In the genomic region with DNA sequence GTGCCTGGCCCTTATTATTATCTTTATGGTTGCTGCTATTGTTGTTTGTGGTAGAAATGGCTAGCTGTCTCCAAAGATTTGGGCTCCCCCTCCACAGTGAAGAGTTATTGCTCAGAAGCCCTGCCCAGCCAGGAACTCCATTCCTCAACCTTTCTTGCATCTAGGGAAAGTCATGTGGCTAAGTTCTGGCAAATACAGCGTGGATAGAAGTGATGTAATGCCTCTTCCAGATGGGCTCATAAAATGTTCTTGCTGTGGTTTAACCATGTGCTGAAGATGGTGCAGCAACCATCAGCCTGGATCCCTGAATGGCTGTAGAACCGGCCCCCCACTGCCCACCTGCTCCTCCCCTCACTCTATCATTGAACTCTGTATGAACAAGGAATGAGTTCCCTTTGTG, we compare ENCODE assay signal across 37 cellular contexts.
A peak's percentile ranks its signal among the peaks of the same experiment; 100 is the strongest.
DNase-seq lines count a peak whose midpoint lies in the region; ATAC-seq, FAIRE-seq and TF ChIP-seq lines count a peak whose summit lies in the region.
"Had no signal": no experiment of that assay in that cellular context is flagged by ENCODE, and none has a peak within 500 bp of the region (broad histone marks: within the 10 kb centered on the region; RNA-seq: fewer than 3 reads in every experiment).

No MANE protein-coding gene starts in this region.

- H3K27ac ChIP-seq in IMR-90 (ENCODE audit: insufficient read depth, low read length) (no peak overlapping the region), mesenchymal stem cell (ENCODE audit: low read length, poor library complexity, severe bottlenecking) (no peak overlapping the region), small intestine (ENCODE audit: low read depth in 1 of 2, low read length in 1 of 2) (no peak overlapping the region)
- H3K27ac ChIP-seq: BLaER1 treated with 17β-estradiol and CSF1 and Interleukin-3, amounts not matched to agents 10 nM and 100 nM; esophagus muscularis mucosa; prostate gland; right lobe of liver; SK-N-MC had no signal

- H2AK5ac ChIP-seq in IMR-90 (ENCODE audit: low read depth, low read length) (no peak overlapping the region), mesenchymal stem cell (ENCODE audit: low read length, severe bottlenecking) (no peak overlapping the region)

- intact Hi-C loops in IMR-90 (cut with micrococcal nuclease), result no loop called here
- intact Hi-C loops in activated T-helper 2 cell treated with anti-CD3 and anti-CD28 coated beads, Interferon-gamma antibody, Interleukin-2, Interleukin-4, amounts not matched to agents 10 μg/mL and 5 μg/mL and 100 μg/mL, durations not matched to agents 14 hours and 24 hours and 36 hours (cut with micrococcal nuclease), result loop anchor here (5.0 to 10.0 kb wide), 3 partner anchors 327 to 921 kb away; a partner anchor contains a TSS

- no peak overlapping the region for H3K23ac ChIP-seq in IMR-90 (ENCODE audit: low read depth, low read length)
- no peak overlapping the region for H3K23ac ChIP-seq in mesenchymal stem cell (ENCODE audit: low read length in 2 of 2)

- dilution Hi-C loops in IMR-90 (cut with HindIII; ENCODE audit: low sequenced_read_pairs, unreplicated experiment), result no loop called here

- no peak overlapping the region for H2AK9ac ChIP-seq in IMR-90 (replicated peaks; ENCODE audit: low read depth, low read length, poor library complexity)

- peaks cover 28% of the 10 kb centered on the region for H3K4me1 Mint-ChIP-seq in activated T-helper 2 cell treated with anti-CD3 and anti-CD28 coated beads, Interferon-gamma antibody, Interleukin-2, Interleukin-4, amounts not matched to agents 10 μg/mL and 5 μg/mL and 100 μg/mL, durations not matched to agents 14 hours and 24 hours and 36 hours (ENCODE audit: low read depth)
- H3K4me1 Mint-ChIP-seq: naive B cell had no signal

- H4K8ac ChIP-seq in IMR-90 (ENCODE audit: low read depth in 2 of 2, low read length in 2 of 2) (no peak overlapping the region), mesenchymal stem cell (ENCODE audit: low read length) (no peak overlapping the region)

- H3K9me3 ChIP-seq in IMR-90 (ENCODE audit: control insufficient read depth, insufficient read depth, low read length) (no peaks in the 10 kb centered on the region), mesenchymal stem cell (ENCODE audit: control insufficient read depth, low read length) (no peaks in the 10 kb centered on the region), small intestine (ENCODE audit: control insufficient read depth, low read depth) (no peaks in the 10 kb centered on the region)
- H3K9me3 ChIP-seq: esophagus muscularis mucosa, MG63, prostate gland, right lobe of liver had no signal

- no peak overlapping the region for H3K4me3 Mint-ChIP-seq in activated T-helper 2 cell treated with anti-CD3 and anti-CD28 coated beads, Interferon-gamma antibody, Interleukin-2, Interleukin-4, amounts not matched to agents 10 μg/mL and 5 μg/mL and 100 μg/mL, durations not matched to agents 14 hours and 24 hours and 36 hours (ENCODE audit: low read depth)
- H3K4me3 Mint-ChIP-seq: activated B cell treated with CpG ODN at 0.5 μM for 24 hours; activated CD8-positive, alpha-beta memory T cell treated with anti-CD3 and anti-CD28 coated beads, Interleukin-2, amount 10 ng/mL, durations not matched to agents 7 days and 5 days; activated T-cell treated with anti-CD3 and anti-CD28 coated beads, Interleukin-2, amount 50 U/mL, for 4 hours; naive B cell had no signal

- H3K4ac ChIP-seq in IMR-90 (ENCODE audit: low read depth, low read length) (no peak overlapping the region), mesenchymal stem cell (ENCODE audit: low read depth in 1 of 2, low read length in 2 of 2) (no peak overlapping the region)

- H3K9ac ChIP-seq in IMR-90 (ENCODE audit: low read depth, low read length) (no peak overlapping the region), mesenchymal stem cell (ENCODE audit: low read length) (no peak overlapping the region)
- H3K9ac ChIP-seq: BLaER1 treated with 17β-estradiol and CSF1 and Interleukin-3, amounts not matched to agents 10 nM and 100 nM had no signal

- CTCF ChIA-PET in IMR-90 (lab: Yijun Ruan, JAX), result no interaction called here

- BruUV-seq in IMR-90 (replicated peaks; lab: Mats Ljungman, UMichigan), result no TSS peak

- in situ Hi-C loops in IMR-90 (cut with MboI; ENCODE audit: low sequenced_read_pairs), result no loop called here

- no peaks in the 10 kb centered on the region for H3K36me3 Mint-ChIP-seq in activated T-helper 2 cell treated with anti-CD3 and anti-CD28 coated beads, Interferon-gamma antibody, Interleukin-2, Interleukin-4, amounts not matched to agents 10 μg/mL and 5 μg/mL and 100 μg/mL, durations not matched to agents 14 hours and 24 hours and 36 hours (ENCODE audit: low read depth)
- H3K36me3 Mint-ChIP-seq: activated CD8-positive, alpha-beta memory T cell treated with anti-CD3 and anti-CD28 coated beads, Interleukin-2, amount 10 ng/mL, durations not matched to agents 7 days and 5 days; naive B cell had no signal

- peaks cover 16% of the 10 kb centered on the region for H3K9me1 ChIP-seq in IMR-90 (ENCODE audit: insufficient read depth, low read length)

- no peak overlapping the region for H4K5ac ChIP-seq in IMR-90 (ENCODE audit: low read depth, low read length)

- peaks cover 3% of the 10 kb centered on the region; the same call in 1 of the 2 replicates for H4K20me1 ChIP-seq in IMR-90 (ENCODE audit: insufficient read depth, low read length)
- H4K20me1 ChIP-seq: BLaER1 treated with 17β-estradiol and CSF1 and Interleukin-3, amounts not matched to agents 10 nM and 100 nM had no signal

- no peak overlapping the region for H2BK20ac ChIP-seq in IMR-90 (ENCODE audit: low read depth, low read length)

- H3K4me2 ChIP-seq in IMR-90 (ENCODE audit: low read depth, low read length), result no peak overlapping the region
- H3K4me2 ChIP-seq in mesenchymal stem cell (ENCODE audit: low read length, poor library complexity, severe bottlenecking), result no peak overlapping the region
- H3K4me2 ChIP-seq: BLaER1 treated with 17β-estradiol and CSF1 and Interleukin-3, amounts not matched to agents 10 nM and 100 nM had no signal

- no peak overlapping the region for H2BK12ac ChIP-seq in mesenchymal stem cell (ENCODE audit: low read length in 2 of 2)

- ATAC-seq in IMR-90 (ENCODE audit: low read depth), result no peak
- no peak for ATAC-seq in HG02970 (IDR thresholded peaks at IDR 0.05; ENCODE audit: low FRiP score, unreplicated experiment)
- ATAC-seq in GM18517 (IDR thresholded peaks at IDR 0.05; ENCODE audit: unreplicated experiment), result no peak
- ATAC-seq: activated CD8-positive, alpha-beta memory T cell treated with anti-CD3 and anti-CD28 coated beads, Interleukin-2, amount 10 ng/mL, durations not matched to agents 7 days and 5 days; activated T-cell treated with anti-CD3 and anti-CD28 coated beads, Interleukin-2, amount 50 U/mL, for 4 hours; PC-3; right lobe of liver had no signal

- H2BK5ac ChIP-seq in IMR-90 (ENCODE audit: low read depth, low read length, poor library complexity, severe bottlenecking) (no peak overlapping the region), mesenchymal stem cell (ENCODE audit: low read depth, low read length, poor library complexity, severe bottlenecking) (no peak overlapping the region)

- no peak overlapping the region for H2BK120ac ChIP-seq in IMR-90 (ENCODE audit: low read depth, low read length)
- no peak overlapping the region for H2BK120ac ChIP-seq in mesenchymal stem cell (ENCODE audit: low read depth, low read length)

- H3K36me3 ChIP-seq in IMR-90 (ENCODE audit: control insufficient read depth, insufficient read depth, low read length), result no peaks in the 10 kb centered on the region
- no peaks in the 10 kb centered on the region for H3K36me3 ChIP-seq in mesenchymal stem cell (ENCODE audit: control insufficient read depth in 1 of 2, insufficient read depth in 2 of 2, low read depth in 1 of 2, low read length in 2 of 2)
- no peaks in the 10 kb centered on the region for H3K36me3 ChIP-seq in small intestine (ENCODE audit: control insufficient read depth in 2 of 2, insufficient read depth in 2 of 2, low read length in 2 of 2)
- H3K36me3 ChIP-seq: BLaER1 treated with 17β-estradiol and CSF1 and Interleukin-3, amounts not matched to agents 10 nM and 100 nM; esophagus muscularis mucosa; MG63; prostate gland; right lobe of liver had no signal

- H3K4me1 ChIP-seq in IMR-90 (ENCODE audit: control insufficient read depth, insufficient read depth, low read length), result peaks cover 8% of the 10 kb centered on the region
- peaks cover 8% of the 10 kb centered on the region for H3K4me1 ChIP-seq in mesenchymal stem cell (ENCODE audit: control insufficient read depth, insufficient read depth, low read depth, low read length)
- H3K4me1 ChIP-seq in small intestine (ENCODE audit: control insufficient read depth in 2 of 2, insufficient read depth in 1 of 2, low read depth in 1 of 2, low read length in 1 of 2), result peaks cover 0 to 7% of the 10 kb centered on the region in 2 donors
- H3K4me1 ChIP-seq: prostate gland had no signal

- H3K9me3 Mint-ChIP-seq in activated T-helper 2 cell treated with anti-CD3 and anti-CD28 coated beads, Interferon-gamma antibody, Interleukin-2, Interleukin-4, amounts not matched to agents 10 μg/mL and 5 μg/mL and 100 μg/mL, durations not matched to agents 14 hours and 24 hours and 36 hours, result no peaks in the 10 kb centered on the region
- H3K9me3 Mint-ChIP-seq: activated B cell treated with CpG ODN at 0.5 μM for 24 hours; activated T-cell treated with anti-CD3 and anti-CD28 coated beads, Interleukin-2, amount 50 U/mL, for 4 hours; naive B cell had no signal

- H3K18ac ChIP-seq in IMR-90 (ENCODE audit: low read depth, low read length), result no peak overlapping the region
- peak overlapping the region in 1 of 2 experiments; percentile 49 for H3K18ac ChIP-seq in mesenchymal stem cell (ENCODE audit: low read depth in 1 of 2, low read length in 2 of 2)

- H3K27me3 ChIP-seq in IMR-90 (ENCODE audit: control insufficient read depth, insufficient read depth, low read length) (peaks cover 7% of the 10 kb centered on the region), mesenchymal stem cell (ENCODE audit: control insufficient read depth in 1 of 2, insufficient read depth in 1 of 2, low read length in 2 of 2) (peaks cover 0 to 15% of the 10 kb centered on the region in 2 experiments), small intestine (ENCODE audit: control insufficient read depth in 2 of 2, insufficient read depth in 2 of 2, low read length in 2 of 2) (no peaks in the 10 kb centered on the region)
- H3K27me3 ChIP-seq: BLaER1 treated with 17β-estradiol and CSF1 and Interleukin-3, amounts not matched to agents 10 nM and 100 nM; MG63; right lobe of liver had no signal

- TF ChIP-seq POLR2A in IMR-90 (IDR thresholded peaks at IDR 0.05; ENCODE audit: low read depth, low read length), result no peak

- no peak overlapping the region for H3K56ac ChIP-seq in IMR-90 (ENCODE audit: extremely low read depth, insufficient read depth, low read length)

- H2BK15ac ChIP-seq in IMR-90 (ENCODE audit: low read depth, low read length) (no peak overlapping the region), mesenchymal stem cell (ENCODE audit: low read depth, poor library complexity, severe bottlenecking) (no peak overlapping the region)

- no peak overlapping the region for H3K14ac ChIP-seq in IMR-90 (replicated peaks; ENCODE audit: low read depth, low read length)
- H3K14ac ChIP-seq in mesenchymal stem cell (ENCODE audit: low read length in 2 of 2), result no peak overlapping the region

- no peak overlapping the region for H3K27ac Mint-ChIP-seq in activated T-helper 2 cell treated with anti-CD3 and anti-CD28 coated beads, Interferon-gamma antibody, Interleukin-2, Interleukin-4, amounts not matched to agents 10 μg/mL and 5 μg/mL and 100 μg/mL, durations not matched to agents 14 hours and 24 hours and 36 hours
- H3K27ac Mint-ChIP-seq: activated B cell treated with CpG ODN at 0.5 μM for 24 hours; activated CD8-positive, alpha-beta memory T cell treated with anti-CD3 and anti-CD28 coated beads, Interleukin-2, amount 10 ng/mL, durations not matched to agents 7 days and 5 days; naive B cell had no signal

- POLR2A ChIA-PET in IMR-90 (lab: Charles Lee; ENCODE audit: unreplicated experiment), result no interaction called here

- H2AFZ ChIP-seq in IMR-90 (replicated peaks; ENCODE audit: low read length, poor library complexity) (no peak overlapping the region), mesenchymal stem cell (ENCODE audit: low read depth, low read length) (no peak overlapping the region)

- H4K91ac ChIP-seq in IMR-90 (ENCODE audit: insufficient read depth, low read depth, low read length), result no peak overlapping the region
- no peak overlapping the region for H4K91ac ChIP-seq in mesenchymal stem cell (ENCODE audit: low read length)

- no peak for FAIRE-seq in small intestine (lab: Jason Lieb, UNC)
- FAIRE-seq: GM19239, H1, HTR-8/SVneo, kidney had no signal

- no peak for TF ChIP-seq CTCF in IMR-90 (conservative IDR thresholded peaks at IDR 0.05; ENCODE audit: low read depth, low read length)

- no CpG with 5 or more reads among the region's 2 CpGs for WGBS in IMR-90 (ENCODE audit: extremely low coverage in 2 of 2, insufficient read length in 1 of 2), 2 experiments
- 85% methylated on average over 2 of the region's 2 CpGs for WGBS in mesenchymal stem cell
- WGBS in small intestine, 3 donors, result 76 to 89% (median 78%) methylated on average over 2 of the region's 2 CpGs

- H3K4me3 ChIP-seq in IMR-90 (ENCODE audit: insufficient read depth, low read depth, low read length) (no peak overlapping the region), mesenchymal stem cell (ENCODE audit: insufficient read depth in 1 of 2, low read depth in 1 of 2, low read length in 2 of 2) (no peak overlapping the region), small intestine (ENCODE audit: low read depth in 1 of 2, low read length in 2 of 2) (no peak overlapping the region)
- H3K4me3 ChIP-seq: BLaER1 treated with 17β-estradiol and CSF1 and Interleukin-3, amounts not matched to agents 10 nM and 100 nM; esophagus muscularis mucosa; MG63; prostate gland; right lobe of liver; SK-N-MC had no signal

- peak; percentile 50 for DNase-seq in EL
- DNase-seq in IMR-90, result peak; percentile 50
- DNase-seq in fibroblast of gingiva (ENCODE audit: low read depth), result peak; percentile 57
- DNase-seq in mesenchymal stem cell, result peak; percentile 18
- DNase-seq in activated T-helper 2 cell treated with anti-CD3 and anti-CD28 coated beads, Interferon-gamma antibody, Interleukin-2, Interleukin-4, amounts not matched to agents 10 μg/mL and 5 μg/mL and 100 μg/mL, durations not matched to agents 14 hours and 24 hours and 36 hours (ENCODE audit: low spot score), result no peak
- DNase-seq in small intestine, result no peak
- DNase-seq: ACHN; activated B cell treated with CpG ODN at 0.5 μM for 24 hours; activated CD8-positive, alpha-beta memory T cell treated with anti-CD3 and anti-CD28 coated beads, Interleukin-2, amount 10 ng/mL, durations not matched to agents 7 days and 5 days; activated naive CD4-positive, alpha-beta T cell treated with Interleukin-2 at 50 U/mL for 16 hours; activated T-cell treated with anti-CD3 and anti-CD28 coated beads, Interleukin-2, amount 50 U/mL, for 4 hours; cerebellar nuclear complex; COR-L47; GF-D8; head of caudate nucleus; KBM-7; kidney; MG63; midbrain; naive B cell; NCI-H1105 treated with DMSO at 0.1 percent for 48 hours; NCI-H2081; NCI-H345; NCI-H69; PC-3; right lobe of liver; stimulated activated CD4-positive, alpha-beta T cell treated with anti-CD3 and anti-CD28 coated beads, Interleukin-4, amount 100 ng/mL, for 4 hours; trophoblast cell had no signal

- no peak for TF ChIP-seq RAD21 in IMR-90 (IDR thresholded peaks at IDR 0.05; ENCODE audit: low read length)

- H3K79me1 ChIP-seq in IMR-90 (ENCODE audit: low read depth in 1 of 2, low read length in 2 of 2) (no peaks in the 10 kb centered on the region), mesenchymal stem cell (replicated peaks; ENCODE audit: low read length, poor library complexity, severe bottlenecking) (no peaks in the 10 kb centered on the region)

- peaks cover 32% of the 10 kb centered on the region for H3K27me3 Mint-ChIP-seq in activated T-helper 2 cell treated with anti-CD3 and anti-CD28 coated beads, Interferon-gamma antibody, Interleukin-2, Interleukin-4, amounts not matched to agents 10 μg/mL and 5 μg/mL and 100 μg/mL, durations not matched to agents 14 hours and 24 hours and 36 hours (ENCODE audit: low read depth)
- H3K27me3 Mint-ChIP-seq: activated B cell treated with CpG ODN at 0.5 μM for 24 hours had no signal

Comparison
In these comparisons a context has a peak if more than half of its experiments do, and no peak if none do; other contexts are left out.
1. DNase-seq: peak in EL (single experiment), IMR-90 (single experiment), fibroblast of gingiva (single experiment) and mesenchymal stem cell (single experiment); none in activated T-helper 2 cell treated with anti-CD3 and anti-CD28 coated beads, Interferon-gamma antibody, Interleukin-2, Interleukin-4, amounts not matched to agents 10 μg/mL and 5 μg/mL and 100 μg/mL, durations not matched to agents 14 hours and 24 hours and 36 hours (single experiment) and small intestine (single experiment).